ENCODE assay signal across 17 cellular contexts in the genomic region with DNA sequence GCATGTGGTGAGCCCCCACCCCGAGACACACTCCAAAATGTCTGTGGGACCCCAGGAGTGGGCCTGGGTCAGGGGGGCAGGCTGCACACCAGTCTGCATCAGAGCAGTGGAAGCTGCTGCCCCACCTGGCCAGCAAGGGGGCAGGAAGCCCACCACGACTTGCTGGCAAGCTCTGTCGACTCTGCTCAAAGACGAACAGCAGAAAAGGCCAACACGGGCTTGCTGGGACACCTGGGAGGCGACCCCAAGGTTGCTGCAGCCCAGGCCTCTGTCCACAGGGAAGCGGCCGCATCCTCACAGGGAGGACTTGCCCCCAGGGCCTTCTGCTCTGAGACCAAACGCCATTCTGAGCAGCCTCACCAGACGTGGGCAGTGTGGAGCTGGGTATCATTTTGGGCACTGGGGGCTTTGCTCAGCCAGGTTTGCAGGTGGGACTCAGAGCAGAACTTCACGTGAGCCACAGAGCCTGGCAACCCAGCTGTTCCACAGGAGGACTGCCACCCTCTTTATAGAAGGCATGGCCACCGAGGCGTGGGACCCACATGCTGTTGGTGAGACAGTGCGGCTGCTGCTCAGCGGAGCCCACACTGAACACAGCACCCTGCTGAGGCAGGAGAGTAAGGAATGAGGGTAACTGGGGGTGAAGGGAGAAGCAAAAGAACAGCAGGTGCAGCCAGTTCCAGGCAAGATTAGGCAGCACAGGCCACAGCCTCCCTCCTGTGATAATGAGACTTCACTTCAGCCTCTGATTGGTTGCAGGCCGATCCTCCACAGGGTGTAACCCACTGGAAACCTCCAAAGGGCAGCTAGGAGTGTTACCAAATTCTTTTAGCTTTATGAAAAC. TPM values are rescaled to one million over a fixed set of nuclear protein-coding genes. Genes with fewer than 3 reads are reported as not detected.
DNase-seq lines count a peak whose midpoint lies in the region; ATAC-seq and TF ChIP-seq lines count a peak whose summit lies in the region.
"Had no signal": no experiment of that assay in that cellular context is flagged by ENCODE, and none has a peak within 500 bp of the region (broad histone marks: within the 10 kb centered on the region; RNA-seq: fewer than 3 reads in every experiment).

No MANE protein-coding gene starts in this region.

- peaks cover 15% of the 10 kb centered on the region for H3K4me1 Mint-ChIP-seq in CD14-positive monocyte

- DNase-seq in 8988T (peak; percentile 24), COR-L47 (lab: John Stamatoyannopoulos, UW) (peak; percentile 61), NCI-H2171 (lab: John Stamatoyannopoulos, UW) (peak; percentile 50), hepatic stellate cell (ENCODE audit: low spot score) (peak; percentile 3), CD14-positive monocyte (ENCODE audit: low spot score) (no peak), NCI-H510A (lab: John Stamatoyannopoulos, UW) (no peak)
- DNase-seq: activated CD4-positive, alpha-beta memory T cell treated with anti-CD3 and anti-CD28 coated beads, Interleukin-2, amount 10 ng/mL, durations not matched to agents 7 days and 5 days; DMS53; KBM-7; NCI-H1092; NCI-H524; thyroid gland had no signal

- peak overlapping the region in 1 of 2 donors; percentile 52 for H3K4me3 Mint-ChIP-seq in CD14-positive monocyte
- H3K4me3 Mint-ChIP-seq: activated CD4-positive, alpha-beta memory T cell treated with anti-CD3 and anti-CD28 coated beads, Interleukin-2, amount 10 ng/mL, durations not matched to agents 7 days and 5 days had no signal

- intact Hi-C loops in CD14-positive monocyte (cut with micrococcal nuclease), result no loop called here

- peaks cover 4 to 15% (median 5%) of the 10 kb centered on the region in 3 donors for H3K27me3 Mint-ChIP-seq in CD14-positive monocyte (ENCODE audit: low read depth in 3 of 3)

- H3K27ac Mint-ChIP-seq in CD14-positive monocyte, result no peak overlapping the region
- H3K27ac Mint-ChIP-seq: activated CD4-positive, alpha-beta memory T cell treated with anti-CD3 and anti-CD28 coated beads, Interleukin-2, amount 10 ng/mL, durations not matched to agents 7 days and 5 days; activated T-helper 2 cell treated with anti-CD3 and anti-CD28 coated beads, Interferon-gamma antibody, Interleukin-2, Interleukin-4, amounts not matched to agents 10 μg/mL and 5 μg/mL and 100 μg/mL, durations not matched to agents 14 hours and 24 hours and 36 hours had no signal

- no peaks in the 10 kb centered on the region for H3K36me3 Mint-ChIP-seq in CD14-positive monocyte

- H3K9me3 Mint-ChIP-seq in CD14-positive monocyte, result peaks cover 0 to 2% (median 0%) of the 10 kb centered on the region in 7 donors
- H3K9me3 Mint-ChIP-seq: activated CD4-positive, alpha-beta memory T cell treated with anti-CD3 and anti-CD28 coated beads, Interleukin-2, amount 10 ng/mL, durations not matched to agents 7 days and 5 days; activated T-helper 2 cell treated with anti-CD3 and anti-CD28 coated beads, Interferon-gamma antibody, Interleukin-2, Interleukin-4, amounts not matched to agents 10 μg/mL and 5 μg/mL and 100 μg/mL, durations not matched to agents 14 hours and 24 hours and 36 hours had no signal

- no peak for ATAC-seq in HG03521 (IDR thresholded peaks at IDR 0.05; ENCODE audit: unreplicated experiment)
- ATAC-seq in GM21381 (IDR thresholded peaks at IDR 0.05; ENCODE audit: unreplicated experiment), result no peak
- ATAC-seq: left lung, pancreas had no signal

- TF ChIP-seq CTCF in CD14-positive monocyte (IDR thresholded peaks at IDR 0.05), result no peak

RNA-seq across cellular contexts. Expression of a gene that starts 11.0 kb away (rescaled TPM):
- not detected for polyA plus RNA-seq in CD14-positive monocyte
- polyA plus RNA-seq: pancreas had no signal

RNA-seq across cellular contexts. Expression of a gene that starts 41.0 kb away (rescaled TPM):
- 10 to 100 TPM; 38.8 to 40.4 TPM for polyA plus RNA-seq in CD14-positive monocyte

RNA-seq across cellular contexts. Expression of a gene that starts 56.5 kb away (rescaled TPM):
- polyA plus RNA-seq in CD14-positive monocyte, result not detected
- polyA plus RNA-seq: pancreas had no signal

Comparison
In these comparisons a context has a peak if more than half of its experiments do, and no peak if none do; other contexts are left out.
1. DNase-seq: peak in 8988T (single experiment), COR-L47 (single experiment), NCI-H2171 (single experiment) and hepatic stellate cell (single experiment); none in CD14-positive monocyte (single experiment) and NCI-H510A (single experiment).